Comparison of ENCODE assay signal across 17 cellular contexts in genomic region chr3:148648685-148649352, GRCh38. TPM values are rescaled to one million over a fixed set of nuclear protein-coding genes. Genes with fewer than 3 reads are reported as not detected.
DNase-seq lines count a peak whose midpoint lies in the region; TF ChIP-seq lines count a peak whose summit lies in the region.
"Had no signal": no experiment of that assay in that cellular context is flagged by ENCODE, and none has a peak within 500 bp of the region (broad histone marks: within the 10 kb centered on the region; RNA-seq: fewer than 3 reads in every experiment).

No MANE protein-coding gene starts in this region.

- intact Hi-C loops in uterus (cut with DNase I; ENCODE audit: low total_unique reads) = no loop called here

- H3K9ac ChIP-seq in adipocyte (ENCODE audit: low read length) = peak overlapping the region; percentile 23
- H3K9ac ChIP-seq in smooth muscle cell (ENCODE audit: low read depth) = no peak overlapping the region

- H2AFZ ChIP-seq in smooth muscle cell (ENCODE audit: low read depth) = no peak overlapping the region

- H3F3A ChIP-seq in smooth muscle cell (ENCODE audit: low read depth) = peaks cover 9% of the 10 kb centered on the region

- H3K27ac ChIP-seq in smooth muscle cell (ENCODE audit: low read depth) (peak overlapping the region; percentile 69), uterus (no peak overlapping the region)

- no peaks in the 10 kb centered on the region for H4K20me1 ChIP-seq in smooth muscle cell (ENCODE audit: low read depth)

- H3K4me3 ChIP-seq in adipocyte (ENCODE audit: low read length) = peak overlapping the region; percentile 40
- H3K4me3 ChIP-seq in foreskin fibroblast (ENCODE audit: low read depth in 1 of 2, low read length in 2 of 2) = no peak overlapping the region
- H3K4me3 ChIP-seq in smooth muscle cell = no peak overlapping the region
- no peak overlapping the region for H3K4me3 ChIP-seq in uterus
- H3K4me3 ChIP-seq: heart right ventricle had no signal

- no peak for TF ChIP-seq POLR2A in uterus (IDR thresholded peaks at IDR 0.05)

- DNase-seq in GM04504 (ENCODE audit: low read depth) (peak; percentile 33), adipocyte (ENCODE audit: low read depth) (peak; percentile 89), foreskin fibroblast (peak; percentile 23 to 64), smooth muscle cell (lab: John Stamatoyannopoulos, UW; ENCODE audit: unreplicated experiment) (no peak), uterus (no peak), NCI-H524 treated with DMSO at 0.1 percent for 48 hours (lab: John Stamatoyannopoulos, UW) (no peak), DMS53 treated with DMSO at 0.1 percent for 48 hours (lab: John Stamatoyannopoulos, UW; ENCODE audit: unreplicated experiment) (no peak), midbrain (lab: John Stamatoyannopoulos, UW) (no peak)
- DNase-seq: activated CD4-positive, alpha-beta memory T cell treated with anti-CD3 and anti-CD28 coated beads for 36 hours; GDM1; heart right ventricle; KBM-7; natural killer cell; NCI-H1694 treated with DMSO at 0.1 percent for 48 hours; right cardiac atrium; stimulated activated naive B cell treated with anti-CD40 and anti-IgM and Interleukin-4, amounts not matched to agents 10 μg/mL and 1 μg/mL and 100 μg/mL, for 72 hours had no signal

- TF ChIP-seq CTCF in foreskin fibroblast (IDR thresholded peaks at IDR 0.05; ENCODE audit: low read depth, low read length) (no peak), smooth muscle cell (IDR thresholded peaks at IDR 0.05; ENCODE audit: borderline replicate concordance, insufficient read depth, poor library complexity, severe bottlenecking) (no peak), uterus (IDR thresholded peaks at IDR 0.05) (no peak)

- H3K9me3 ChIP-seq in adipocyte (ENCODE audit: control insufficient read depth, low read length) (no peaks in the 10 kb centered on the region), smooth muscle cell (replicated peaks; ENCODE audit: low read depth) (no peaks in the 10 kb centered on the region), uterus (no peaks in the 10 kb centered on the region)
- H3K9me3 ChIP-seq: heart right ventricle had no signal

- H3K4me2 ChIP-seq in smooth muscle cell = peak overlapping the region; percentile 24

- no peaks in the 10 kb centered on the region for H3K36me3 ChIP-seq in adipocyte (ENCODE audit: control insufficient read depth, insufficient read depth, low read length, severe bottlenecking)
- H3K36me3 ChIP-seq in smooth muscle cell (ENCODE audit: low read depth) = no peaks in the 10 kb centered on the region
- H3K36me3 ChIP-seq in uterus = no peaks in the 10 kb centered on the region
- H3K36me3 ChIP-seq: heart right ventricle had no signal

- WGBS in smooth muscle cell (ENCODE audit: low lambda C conversion rate) = 35% methylated on average over 3 of the region's 3 CpGs

- peaks cover 40% of the 10 kb centered on the region for H3K4me1 ChIP-seq in adipocyte (ENCODE audit: control insufficient read depth, insufficient read depth, low read length)
- H3K4me1 ChIP-seq in smooth muscle cell (ENCODE audit: low read depth) = peaks cover 4% of the 10 kb centered on the region
- H3K4me1 ChIP-seq in uterus = no peaks in the 10 kb centered on the region

- H3K27me3 ChIP-seq in adipocyte (replicated peaks; ENCODE audit: control insufficient read depth, insufficient read depth, low read length) (no peaks in the 10 kb centered on the region), smooth muscle cell (ENCODE audit: low read depth) (no peaks in the 10 kb centered on the region), uterus (no peaks in the 10 kb centered on the region)
- H3K27me3 ChIP-seq: heart right ventricle had no signal

- no peaks in the 10 kb centered on the region for H3K79me2 ChIP-seq in smooth muscle cell (ENCODE audit: low read depth)

RNA-seq across cellular contexts. Expression of gene AGTR1, which starts 48.9 kb away (rescaled TPM):
- total RNA-seq in smooth muscle cell = 4.0 and 5.8 TPM in 2 replicates
- polyA plus RNA-seq in smooth muscle cell = 0.98 and 3.2 TPM in 2 replicates
- 10 to 100 TPM in 2 of 4 donors, 1 to 10 TPM in 2; 5.4 to 41.2 (median 10.5) TPM for total RNA-seq in uterus
- total RNA-seq: activated CD4-positive, alpha-beta memory T cell treated with anti-CD3 and anti-CD28 coated beads for 36 hours; activated T-helper 17 cell treated with anti-CD3 and anti-CD28 coated beads, Interleukin-2, amount 50 U/mL, for 72 hours; natural killer cell had no signal

Comparison
In these comparisons a context has a peak if more than half of its experiments do, and no peak if none do; other contexts are left out.
1. DNase-seq: peak in GM04504 (single experiment), adipocyte (single experiment) and foreskin fibroblast (2 of 2); none in smooth muscle cell (single experiment), uterus (0 of 2), NCI-H524 treated with DMSO at 0.1 percent for 48 hours (single experiment), DMS53 treated with DMSO at 0.1 percent for 48 hours (single experiment) and midbrain (single experiment).